11 cellular contexts compared by ENCODE assay signal in genomic region chr17:20189322-20189721, GRCh38.
DNase-seq lines count a peak whose midpoint lies in the region; TF ChIP-seq lines count a peak whose summit lies in the region.
"Had no signal": no experiment of that assay in that cellular context is flagged by ENCODE, and none has a peak within 500 bp of the region (broad histone marks: within the 10 kb centered on the region; RNA-seq: fewer than 3 reads in every experiment).

No MANE protein-coding gene starts in this region.

- TF ChIP-seq CTCF in brain microvascular endothelial cell (IDR thresholded peaks at IDR 0.05; ENCODE audit: low read depth, low read length, missing control alignments) (no peak), type B pancreatic cell (conservative IDR thresholded peaks at IDR 0.05) (no peak)

- no peaks in the 10 kb centered on the region for H3K27me3 ChIP-seq in brain microvascular endothelial cell (replicated peaks)

- peak overlapping the region; percentile 7 for H3K4me3 Mint-ChIP-seq in type B pancreatic cell
- no peak overlapping the region for H3K4me3 Mint-ChIP-seq in activated T-helper 2 cell treated with anti-CD3 and anti-CD28 coated beads, Interferon-gamma antibody, Interleukin-2, Interleukin-4, amounts not matched to agents 10 μg/mL and 5 μg/mL and 100 μg/mL, durations not matched to agents 14 hours and 24 hours and 36 hours (ENCODE audit: low read depth)
- H3K4me3 Mint-ChIP-seq: dendritic cell treated with granulocyte-macrophage colony-stimulating factor and Interleukin-4, amounts not matched to agents 40 ng/mL and 50 ng/mL, for 4 days; naive thymus-derived CD4-positive, alpha-beta T cell had no signal

- H3K4me3 ChIP-seq in brain microvascular endothelial cell (ENCODE audit: low read depth, low read length), result no peak overlapping the region

- H3K27ac ChIP-seq in brain microvascular endothelial cell, result no peak overlapping the region

- no peaks in the 10 kb centered on the region for H3K27me3 Mint-ChIP-seq in type B pancreatic cell
- H3K27me3 Mint-ChIP-seq in activated T-helper 2 cell treated with anti-CD3 and anti-CD28 coated beads, Interferon-gamma antibody, Interleukin-2, Interleukin-4, amounts not matched to agents 10 μg/mL and 5 μg/mL and 100 μg/mL, durations not matched to agents 14 hours and 24 hours and 36 hours (ENCODE audit: low read depth), result no peaks in the 10 kb centered on the region
- H3K27me3 Mint-ChIP-seq: dendritic cell treated with granulocyte-macrophage colony-stimulating factor and Interleukin-4, amounts not matched to agents 40 ng/mL and 50 ng/mL, for 4 days; naive thymus-derived CD4-positive, alpha-beta T cell had no signal

- DNase-seq in DMS153 (lab: John Stamatoyannopoulos, UW), result peak; percentile 19
- DNase-seq in DMS153 treated with DMSO at 0.1 percent for 48 hours (lab: John Stamatoyannopoulos, UW; ENCODE audit: unreplicated experiment), result no peak
- DNase-seq in brain microvascular endothelial cell, result peak; percentile 47
- peak; percentile 47 for DNase-seq in kidney tubule cell (ENCODE audit: low spot score)
- DNase-seq in type B pancreatic cell (ENCODE audit: extremely low spot score, unreplicated experiment), result no peak
- no peak for DNase-seq in DMS79 treated with DMSO at 0.1 percent for 48 hours (lab: John Stamatoyannopoulos, UW)
- no peak for DNase-seq in activated T-helper 2 cell treated with anti-CD3 and anti-CD28 coated beads, Interferon-gamma antibody, Interleukin-2, Interleukin-4, amounts not matched to agents 10 μg/mL and 5 μg/mL and 100 μg/mL, durations not matched to agents 14 hours and 24 hours and 36 hours (ENCODE audit: low spot score)
- no peak for DNase-seq in LoVo (ENCODE audit: low spot score)
- DNase-seq: naive thymus-derived CD4-positive, alpha-beta T cell; NCI-H187 had no signal

- H3K27ac Mint-ChIP-seq in type B pancreatic cell, result no peak overlapping the region
- H3K27ac Mint-ChIP-seq in activated T-helper 2 cell treated with anti-CD3 and anti-CD28 coated beads, Interferon-gamma antibody, Interleukin-2, Interleukin-4, amounts not matched to agents 10 μg/mL and 5 μg/mL and 100 μg/mL, durations not matched to agents 14 hours and 24 hours and 36 hours, result no peak overlapping the region
- H3K27ac Mint-ChIP-seq: dendritic cell treated with granulocyte-macrophage colony-stimulating factor and Interleukin-4, amounts not matched to agents 40 ng/mL and 50 ng/mL, for 4 days; naive thymus-derived CD4-positive, alpha-beta T cell had no signal

- no peaks in the 10 kb centered on the region for H3K36me3 ChIP-seq in brain microvascular endothelial cell (replicated peaks)

- intact Hi-C loops in activated T-helper 2 cell treated with anti-CD3 and anti-CD28 coated beads, Interferon-gamma antibody, Interleukin-2, Interleukin-4, amounts not matched to agents 10 μg/mL and 5 μg/mL and 100 μg/mL, durations not matched to agents 14 hours and 24 hours and 36 hours (cut with micrococcal nuclease), result no loop called here

- in situ Hi-C loops in brain microvascular endothelial cell (cut with HindIII; ENCODE audit: low pct_ligation_motif_present, low sequenced_read_pairs), result no loop called here

- H3K36me3 Mint-ChIP-seq in type B pancreatic cell, result peaks cover 5% of the 10 kb centered on the region
- H3K36me3 Mint-ChIP-seq in activated T-helper 2 cell treated with anti-CD3 and anti-CD28 coated beads, Interferon-gamma antibody, Interleukin-2, Interleukin-4, amounts not matched to agents 10 μg/mL and 5 μg/mL and 100 μg/mL, durations not matched to agents 14 hours and 24 hours and 36 hours (ENCODE audit: low read depth), result no peaks in the 10 kb centered on the region
- H3K36me3 Mint-ChIP-seq: naive thymus-derived CD4-positive, alpha-beta T cell had no signal

- H3K9me3 Mint-ChIP-seq in type B pancreatic cell, result no peaks in the 10 kb centered on the region
- no peaks in the 10 kb centered on the region for H3K9me3 Mint-ChIP-seq in activated T-helper 2 cell treated with anti-CD3 and anti-CD28 coated beads, Interferon-gamma antibody, Interleukin-2, Interleukin-4, amounts not matched to agents 10 μg/mL and 5 μg/mL and 100 μg/mL, durations not matched to agents 14 hours and 24 hours and 36 hours
- H3K9me3 Mint-ChIP-seq: naive thymus-derived CD4-positive, alpha-beta T cell had no signal

- peaks cover 21% of the 10 kb centered on the region for H3K4me1 Mint-ChIP-seq in type B pancreatic cell (ENCODE audit: unreplicated experiment)
- H3K4me1 Mint-ChIP-seq in activated T-helper 2 cell treated with anti-CD3 and anti-CD28 coated beads, Interferon-gamma antibody, Interleukin-2, Interleukin-4, amounts not matched to agents 10 μg/mL and 5 μg/mL and 100 μg/mL, durations not matched to agents 14 hours and 24 hours and 36 hours (ENCODE audit: low read depth), result no peaks in the 10 kb centered on the region

Comparison
In these comparisons a context has a peak if more than half of its experiments do, and no peak if none do; other contexts are left out.
1. DNase-seq: peak in DMS153 (single experiment), brain microvascular endothelial cell (single experiment) and kidney tubule cell (single experiment); none in DMS153 treated with DMSO at 0.1 percent for 48 hours (single experiment), type B pancreatic cell (single experiment), DMS79 treated with DMSO at 0.1 percent for 48 hours (single experiment), activated T-helper 2 cell treated with anti-CD3 and anti-CD28 coated beads, Interferon-gamma antibody, Interleukin-2, Interleukin-4, amounts not matched to agents 10 μg/mL and 5 μg/mL and 100 μg/mL, durations not matched to agents 14 hours and 24 hours and 36 hours (single experiment) and LoVo (single experiment).